ENCODE assay signal across 9 cellular contexts in genomic region chr2:25294573-25295462, GRCh38. TPM values are rescaled to one million over a fixed set of nuclear protein-coding genes. Genes with fewer than 3 reads are reported as not detected.
DNase-seq lines count a peak whose midpoint lies in the region; ATAC-seq, FAIRE-seq and TF ChIP-seq lines count a peak whose summit lies in the region.
"Had no signal": no experiment of that assay in that cellular context is flagged by ENCODE, and none has a peak within 500 bp of the region (broad histone marks: within the 10 kb centered on the region; RNA-seq: fewer than 3 reads in every experiment).

No MANE protein-coding gene starts in this region.

- H2AFZ ChIP-seq in GM12878 (ENCODE audit: control insufficient read depth, low read depth, low read length): peak overlapping the region; percentile 6

- H3K9me3 ChIP-seq in GM12878 (replicated peaks; ENCODE audit: control insufficient read depth, insufficient read depth, low read length) (no peaks in the 10 kb centered on the region), kidney (ENCODE audit: control insufficient read depth in 1 of 2, low read length in 2 of 2) (no peaks in the 10 kb centered on the region), Caco-2 (no peaks in the 10 kb centered on the region)
- H3K9me3 ChIP-seq: SJSA1 had no signal

- TF ChIP-seq RAD21 in GM12878 (IDR thresholded peaks at IDR 0.05; ENCODE audit: insufficient read depth, low read depth, low read length): peak; percentile 4; the same call in 1 of the 2 replicates

- no peaks in the 10 kb centered on the region for H3K27me3 Mint-ChIP-seq in T-helper 1 cell treated with Interleukin-12 subunit alpha and Interleukin-12 subunit beta and Interleukin-4 antibody, amounts not matched to agents 30 μg/mL and 1 μg/mL, for 36 hours (ENCODE audit: low read depth)
- no peaks in the 10 kb centered on the region for H3K27me3 Mint-ChIP-seq in Caco-2 (ENCODE audit: insufficient read depth, unreplicated experiment)

- peak overlapping the region; percentile 92 for H3K27ac Mint-ChIP-seq in T-helper 1 cell treated with Interleukin-12 subunit alpha and Interleukin-12 subunit beta and Interleukin-4 antibody, amounts not matched to agents 30 μg/mL and 1 μg/mL, for 36 hours
- H3K27ac Mint-ChIP-seq in Caco-2 (ENCODE audit: unreplicated experiment): no peak overlapping the region

- intact Hi-C loops in GM12878 (cut with micrococcal nuclease; ENCODE audit: unreplicated experiment): no loop called here
- intact Hi-C loops in kidney (cut with DNase I): no loop called here
- intact Hi-C loops in Caco-2 (cut with micrococcal nuclease; ENCODE audit: unreplicated experiment): no loop called here

- TF ChIP-seq EP300 in GM12878 (IDR thresholded peaks at IDR 0.05; ENCODE audit: borderline replicate concordance in 1 of 2, control insufficient read depth in 1 of 2, low read depth in 2 of 2, low read length in 2 of 2): no peak

- H3K4me1 ChIP-seq in GM12878 (ENCODE audit: control insufficient read depth, insufficient read depth, low read length) (peaks cover 35% of the 10 kb centered on the region), kidney (ENCODE audit: control insufficient read depth in 1 of 2, insufficient read depth in 1 of 2, low read depth in 1 of 2, low read length in 2 of 2) (peaks cover 12 to 30% of the 10 kb centered on the region in 2 donors), Caco-2 (no peaks in the 10 kb centered on the region)

- no peaks in the 10 kb centered on the region for H3K79me2 ChIP-seq in GM12878 (ENCODE audit: control insufficient read depth, insufficient read depth, low read length)

- H3K4me3 ChIP-seq in GM12878 (peak overlapping the region; percentile 24; the same call in 1 of the 2 replicates), kidney (ENCODE audit: low read length in 2 of 2) (peak overlapping the region in 1 of 2 donors; percentile 30), Caco-2 (ENCODE audit: low read depth, low read length) (no peak overlapping the region)
- H3K4me3 ChIP-seq: SJSA1 had no signal

- H3K4me2 ChIP-seq in GM12878 (ENCODE audit: control insufficient read depth, insufficient read depth): peak overlapping the region; percentile 83

- TF ChIP-seq CTCF in GM12878 (IDR thresholded peaks at IDR 0.05 in 2 of 3, conservative IDR thresholded peaks at IDR 0.05 in 1 of 3; ENCODE audit: control insufficient read depth in 2 of 3, extremely low read depth in 1 of 3, insufficient read depth in 1 of 3, low read depth in 3 of 3, low read length in 3 of 3) (no peak), kidney (IDR thresholded peaks at IDR 0.05; ENCODE audit: borderline replicate concordance, extremely low read depth, insufficient read depth) (no peak), Caco-2 (IDR thresholded peaks at IDR 0.05; ENCODE audit: insufficient read depth in 1 of 2, low read depth in 1 of 2, low read length in 1 of 2, severe bottlenecking in 1 of 2, unreplicated experiment in 1 of 2) (no peak)

- no peaks in the 10 kb centered on the region for H3K27me3 ChIP-seq in GM12878 (replicated peaks in 1 of 2; ENCODE audit: control insufficient read depth in 2 of 2, insufficient read depth in 2 of 2, low read length in 1 of 2)
- H3K27me3 ChIP-seq in Caco-2 (replicated peaks; ENCODE audit: control insufficient read depth, insufficient read depth, low read length): no peaks in the 10 kb centered on the region
- H3K27me3 ChIP-seq: SJSA1 had no signal

- peaks cover 35% of the 10 kb centered on the region for H3K4me1 Mint-ChIP-seq in T-helper 1 cell treated with Interleukin-12 subunit alpha and Interleukin-12 subunit beta and Interleukin-4 antibody, amounts not matched to agents 30 μg/mL and 1 μg/mL, for 36 hours (ENCODE audit: low read depth)
- no peaks in the 10 kb centered on the region for H3K4me1 Mint-ChIP-seq in Caco-2 (ENCODE audit: low read depth, unreplicated experiment)

- H3K9ac ChIP-seq in GM12878 (ENCODE audit: control insufficient read depth, insufficient read depth, low read length): peak overlapping the region; percentile 50
- peak overlapping the region in 1 of 2 donors; percentile 47 for H3K9ac ChIP-seq in kidney (ENCODE audit: low read length in 2 of 2)

- H3K27ac ChIP-seq in GM12878 (ENCODE audit: control insufficient read depth, insufficient read depth) (peak overlapping the region; percentile 81), kidney (ENCODE audit: low read depth in 2 of 2, low read length in 2 of 2) (peak overlapping the region; percentile 87 to 90)
- H3K27ac ChIP-seq: SJSA1 had no signal

- peaks cover 19% of the 10 kb centered on the region for H3K36me3 Mint-ChIP-seq in T-helper 1 cell treated with Interleukin-12 subunit alpha and Interleukin-12 subunit beta and Interleukin-4 antibody, amounts not matched to agents 30 μg/mL and 1 μg/mL, for 36 hours (ENCODE audit: low read depth)
- H3K36me3 Mint-ChIP-seq in Caco-2 (ENCODE audit: insufficient read depth, unreplicated experiment): no peaks in the 10 kb centered on the region

- H4K20me1 ChIP-seq in GM12878 (ENCODE audit: control insufficient read depth, insufficient read depth): no peaks in the 10 kb centered on the region

- peak overlapping the region; percentile 74 for H3K4me3 Mint-ChIP-seq in T-helper 1 cell treated with Interleukin-12 subunit alpha and Interleukin-12 subunit beta and Interleukin-4 antibody, amounts not matched to agents 30 μg/mL and 1 μg/mL, for 36 hours
- no peak overlapping the region for H3K4me3 Mint-ChIP-seq in Caco-2 (ENCODE audit: unreplicated experiment)

- POLR2A ChIA-PET in GM12878 (lab: Charles Lee) (interaction anchor here (0.6 to 2.9 kb wide), 9 partner anchors 8 to 229 kb away, joined by 3 to 12 read pairs (median 5); no protein-coding TSS in a partner anchor), Caco-2 (lab: Charles Lee) (no interaction called here)

- BruUV-seq in GM12878 (replicated peaks; lab: Mats Ljungman, UMichigan): no TSS peak
- no TSS peak for BruUV-seq in Caco-2 (replicated peaks; lab: Mats Ljungman, UMichigan)

- SMC1A ChIA-PET in GM12878 (lab: Charles Lee; ENCODE audit: uncharacterized antibody, unreplicated experiment): interaction anchor here (0.6 to 4.0 kb wide), 8 partner anchors 8 to 272 kb away, joined by 3 to 24 read pairs (median 5); no protein-coding TSS in a partner anchor

- RAD21 ChIA-PET in GM12878 (lab: Charles Lee; ENCODE audit: unreplicated experiment): interaction anchor here (0.8 to 2.0 kb wide), 13 partner anchors 10 to 130 kb away, joined by 3 to 17 read pairs (median 5); no protein-coding TSS in a partner anchor

- in situ Hi-C loops in GM12878 (cut with MboI): no loop called here

- peak; percentile 84 for DNase-seq in COLO829 (ENCODE audit: low spot score)
- DNase-seq in GM12878 (ENCODE audit: low read depth, low spot score): no peak
- peak; percentile 94 for DNase-seq in kidney
- DNase-seq in stimulated activated CD4-positive, alpha-beta T cell treated with anti-CD3 and anti-CD28 coated beads, Interleukin-2, amount 100 ng/mL, for 48 hours: peak; percentile 60 to 64
- no peak for DNase-seq in Caco-2

- CTCF ChIA-PET in GM12878 (lab: Yijun Ruan, JAX) (interaction anchor here (0.5 to 3.8 kb wide), 11 partner anchors 8 to 272 kb away, joined by 3 to 30 read pairs (median 4); no protein-coding TSS in a partner anchor), Caco-2 (lab: Charles Lee) (no interaction called here)

- WGBS in GM12878 (ENCODE audit: insufficient coverage, insufficient replicate concordance, low lambda C conversion rate, missing lambda C conversion rate): 7% methylated on average over 16 of the region's 16 CpGs

- H3K9me3 Mint-ChIP-seq in T-helper 1 cell treated with Interleukin-12 subunit alpha and Interleukin-12 subunit beta and Interleukin-4 antibody, amounts not matched to agents 30 μg/mL and 1 μg/mL, for 36 hours: no peaks in the 10 kb centered on the region
- H3K9me3 Mint-ChIP-seq in Caco-2 (ENCODE audit: unreplicated experiment): no peaks in the 10 kb centered on the region

- peak; percentile 89 for ATAC-seq in GM19452 (IDR thresholded peaks at IDR 0.05; ENCODE audit: unreplicated experiment)
- ATAC-seq in HG03565 (IDR thresholded peaks at IDR 0.05; ENCODE audit: unreplicated experiment): peak; percentile 66
- peak; percentile 97 for ATAC-seq in GM12878

- peak; percentile 78 for FAIRE-seq in GM12878 (lab: Jason Lieb, UNC)
- FAIRE-seq in kidney (lab: Jason Lieb, UNC): no peak

- TF ChIP-seq POLR2A in GM12878 (IDR thresholded peaks at IDR 0.05; ENCODE audit: low read depth, low read length): peak; percentile 82

- H3K36me3 ChIP-seq in GM12878 (ENCODE audit: control insufficient read depth in 2 of 2, insufficient read depth in 2 of 2, low read length in 1 of 2) (peaks cover 2 to 8% of the 10 kb centered on the region in 2 experiments; a peak in 3 of 4 replicates), kidney (ENCODE audit: control insufficient read depth in 1 of 2, insufficient read depth in 2 of 2, low read length in 2 of 2) (peaks cover 5 to 14% of the 10 kb centered on the region in 2 donors), Caco-2 (ENCODE audit: control insufficient read depth, insufficient read depth, low read length) (no peaks in the 10 kb centered on the region)
- H3K36me3 ChIP-seq: SJSA1 had no signal

TF ChIP-seq in GM12878, 131 proteins besides CTCF, POLR2A, EP300 and RAD21 (continues in another document):
- 0 out of 2 replicates have a peak, but pooled peaks have one; percentile 7 for TF ChIP-seq RFX5 (IDR thresholded peaks at IDR 0.05; ENCODE audit: low read depth, low read length)
- TF ChIP-seq CHD2 (IDR thresholded peaks at IDR 0.05; ENCODE audit: borderline replicate concordance, low read depth, low read length): peak; percentile 68; the same call in 1 of the 2 replicates
- no peak for TF ChIP-seq SUPT20H (IDR thresholded peaks at IDR 0.05; ENCODE audit: borderline replicate concordance, control insufficient read depth, low read depth, low read length)

RNA-seq across cellular contexts. Expression of gene DNMT3A, which starts 46.9 kb away (rescaled TPM):
- 87.0 and 94.0 TPM in 2 replicates for total RNA-seq in GM12878 (2013; cell fraction: nucleolus; rRNA removed)
- total RNA-seq in GM12878 (2014; rRNA removed) (18.1 and 28.1 TPM in 2 replicates), GM12878 (2014; rRNA removed; fragmentation: Illumina TruSeq; extraction: Trizol) (17.7 and 18.5 TPM in 2 replicates), GM12878 (2021) (47.8 and 51.6 TPM in 2 replicates), kidney (31.4 TPM), Caco-2 (2022) (62.1 and 72.2 TPM in 2 replicates)
- 9.7 TPM for polyA plus RNA-seq in GM12878 (2011; ENCODE audit: low read depth)
- polyA plus RNA-seq in GM12878 (2011; rRNA removed) (4.9 and 7.4 TPM in 2 replicates), GM12878 (2014; fragmentation: Illumina TruSeq; extraction: Trizol) (10.1 and 15.7 TPM in 2 replicates), GM12878 (2014; fragmentation: Nextera tagmentation; extraction: Ambion mirVana) (10 to 100 TPM; 11.1 to 29.9 TPM), GM12878 (2014; rRNA removed) (24.5 and 25.4 TPM in 2 replicates), GM12878 (2016; fragmentation: Nextera tagmentation; extraction: Ambion mirVana) (10 to 100 TPM; 12.3 to 16.3 TPM), kidney (ENCODE audit: insufficient read depth, low read depth, low replicate concordance) (6.5 TPM)
- 8.9 and 11.4 TPM in 2 replicates for polyA plus RNA-seq in GM12878 (2011; cell fraction: cytosol; rRNA removed)
- 27.4 and 39.0 TPM in 2 replicates for polyA plus RNA-seq in GM12878 (2011; cell fraction: nucleus; rRNA removed)
- polyA plus RNA-seq in GM12878 (2012): 17.3 and 21.3 TPM in 2 replicates
- polyA minus RNA-seq in GM12878 (2011; rRNA and poly(A)+ RNA removed): 24.2 and 40.7 TPM in 2 replicates
- 7.3 and 19.0 TPM in 2 replicates for polyA minus RNA-seq in GM12878 (2011; cell fraction: cytosol; rRNA and poly(A)+ RNA removed)
- 17.5 and 40.3 TPM in 2 replicates for polyA minus RNA-seq in GM12878 (2011; cell fraction: nucleus; rRNA and poly(A)+ RNA removed)

Comparison
In these comparisons a context has a peak if more than half of its experiments do, and no peak if none do; other contexts are left out.
1. DNase-seq: peak in COLO829 (single experiment), kidney (single experiment) and stimulated activated CD4-positive, alpha-beta T cell treated with anti-CD3 and anti-CD28 coated beads, Interleukin-2, amount 100 ng/mL, for 48 hours (2 of 2); none in GM12878 (single experiment) and Caco-2 (0 of 2).
2. Peak in every context shown above with its lines, with median percentiles within 50 percentile points of each other: ATAC-seq.